In genomic region chr17:48357727-48358126, GRCh38 we compare ENCODE assay signal across 26 cellular contexts.
"Had no signal": no experiment of that assay in that cellular context is flagged by ENCODE, and none has a peak within 500 bp of the region (broad histone marks: within the 10 kb centered on the region; RNA-seq: fewer than 3 reads in every experiment).

No MANE protein-coding gene starts in this region.

- H3K4me1 ChIP-seq: esophagus muscularis mucosa, gastroesophageal sphincter, heart left ventricle, left lung, prostate gland, right atrium auricular region, transverse colon, upper lobe of right lung, uterus had no signal

- H3K9me3 ChIP-seq: esophagus muscularis mucosa, gastroesophageal sphincter, heart left ventricle, left lung, prostate gland, right atrium auricular region, thoracic aorta, transverse colon, upper lobe of right lung, uterus had no signal

- DNase-seq: dermis blood vessel endothelial cell; effector memory CD4-positive, alpha-beta T cell; foreskin keratinocyte; heart left ventricle; left cardiac atrium; left lung; midbrain; naive thymus-derived CD8-positive, alpha-beta T cell; nephron progenitor cell; nucleus accumbens; stimulated activated CD4-positive, alpha-beta T cell treated with anti-CD3 and anti-CD28 coated beads, Interleukin-2, amount 100 ng/mL, for 24 hours; stimulated activated CD4-positive, alpha-beta T cell treated with anti-CD3 and anti-CD28 coated beads, Interleukin-4, amount 100 ng/mL, for 24 hours; stimulated activated naive CD8-positive, alpha-beta T cell treated with anti-CD3 and anti-CD28 coated beads, Interleukin-15, Interleukin-2, amounts not matched to agents 100 U/mL and 50 U/mL, for 24 hours; substantia nigra; transverse colon; upper lobe of right lung; uterus had no signal

- H3K27ac ChIP-seq: coronary artery, esophagus muscularis mucosa, foreskin keratinocyte, gastroesophageal sphincter, heart left ventricle, hepatocyte, left lung, prostate gland, right atrium auricular region, thoracic aorta, transverse colon, upper lobe of right lung, uterus had no signal

- H3K9me3 Mint-ChIP-seq: naive thymus-derived CD8-positive, alpha-beta T cell; nephron progenitor cell; stimulated activated effector memory CD8-positive, alpha-beta T cell treated with anti-CD3 and anti-CD28 coated beads, Interleukin-12 subunit alpha, Interleukin-12 subunit beta, amount 100 ng/mL, for 72 hours had no signal

- H3K4me3 Mint-ChIP-seq: naive thymus-derived CD8-positive, alpha-beta T cell; nephron progenitor cell; stimulated activated effector memory CD8-positive, alpha-beta T cell treated with anti-CD3 and anti-CD28 coated beads, Interleukin-12 subunit alpha, Interleukin-12 subunit beta, amount 100 ng/mL, for 72 hours had no signal

- H3K36me3 ChIP-seq: esophagus muscularis mucosa, gastroesophageal sphincter, heart left ventricle, left lung, prostate gland, right atrium auricular region, thoracic aorta, transverse colon, upper lobe of right lung, uterus had no signal

- H3K4me2 ChIP-seq: hepatocyte had no signal

- H3K27me3 Mint-ChIP-seq: naive thymus-derived CD8-positive, alpha-beta T cell had no signal

- H3K4me3 ChIP-seq: coronary artery, esophagus muscularis mucosa, gastroesophageal sphincter, heart left ventricle, hepatocyte, left lung, prostate gland, right atrium auricular region, thoracic aorta, transverse colon, upper lobe of right lung, uterus had no signal

- H3K27ac Mint-ChIP-seq: nephron progenitor cell; stimulated activated effector memory CD8-positive, alpha-beta T cell treated with anti-CD3 and anti-CD28 coated beads, Interleukin-12 subunit alpha, Interleukin-12 subunit beta, amount 100 ng/mL, for 72 hours had no signal

- ATAC-seq: foreskin keratinocyte; gastroesophageal sphincter; heart left ventricle; left cardiac atrium; left lung; naive thymus-derived CD8-positive, alpha-beta T cell; sciatic nerve; stimulated activated effector memory CD8-positive, alpha-beta T cell treated with anti-CD3 and anti-CD28 coated beads, Interleukin-12 subunit alpha, Interleukin-12 subunit beta, amount 100 ng/mL, for 72 hours; stimulated activated naive CD8-positive, alpha-beta T cell treated with anti-CD3 and anti-CD28 coated beads, Interleukin-15, Interleukin-2, amounts not matched to agents 100 U/mL and 50 U/mL, for 24 hours; upper lobe of right lung had no signal

- H3K4me1 Mint-ChIP-seq: stimulated activated effector memory CD8-positive, alpha-beta T cell treated with anti-CD3 and anti-CD28 coated beads, Interleukin-12 subunit alpha, Interleukin-12 subunit beta, amount 100 ng/mL, for 72 hours had no signal
